1 cellular context compared by ENCODE assay signal in genomic region chr20:64047968-64048401, GRCh38.
TF ChIP-seq lines count a peak whose summit lies in the region.

No MANE protein-coding gene starts in this region.

TF ChIP-seq in K562, 482 proteins besides CTCF, POLR2A, EP300 and RAD21:
- TF ChIP-seq HEY1 (CRISPR knock-in tag; IDR thresholded peaks at IDR 0.05; ENCODE audit: borderline replicate concordance) (no peak), TAF7 (tag; IDR thresholded peaks at IDR 0.05) (no peak), HMGN3 (IDR thresholded peaks at IDR 0.05; ENCODE audit: borderline replicate concordance, extremely low read depth, insufficient read length, low read depth, low read length) (peak; percentile 20), HNRNPL (IDR thresholded peaks at IDR 0.05; ENCODE audit: low read depth, low read length) (peak; percentile 47; the same call in 1 of the 2 replicates), ZNF740 (CRISPR knock-in tag; IDR thresholded peaks at IDR 0.05) (no peak), ZNF740 (tag; IDR thresholded peaks at IDR 0.05) (0 out of 4 replicates have a peak, but pooled peaks of 1 of the 2 experiments have one; percentile 37), POLR2G (IDR thresholded peaks at IDR 0.05; ENCODE audit: low read depth, low read length) (peak; percentile 46; the same call in 1 of the 2 replicates), ZBTB33 (CRISPR knock-in tag; IDR thresholded peaks at IDR 0.05) (peak; percentile 71), RBFOX2 (IDR thresholded peaks at IDR 0.05; ENCODE audit: low read depth, low read length) (peak; percentile 65)
